ENCODE assay signal across 8 cellular contexts in genomic region chr4:82866033-82866432, GRCh38. TPM values are rescaled to one million over a fixed set of nuclear protein-coding genes. Genes with fewer than 3 reads are reported as not detected.
DNase-seq lines count a peak whose midpoint lies in the region; ATAC-seq, FAIRE-seq and TF ChIP-seq lines count a peak whose summit lies in the region.
"Not testable (repeated sequence)": the region's sequence is repeated elsewhere in the genome, so short reads cannot be mapped to it uniquely, and the experiment has no call there.

No MANE protein-coding gene starts in this region.

- H3K27me3 Mint-ChIP-seq in activated CD4-positive, alpha-beta T cell treated with anti-CD3 and anti-CD28 coated beads, Interleukin-2, amount 10 ng/mL, durations not matched to agents 24 days and 14 days; activated naive CD8-positive, alpha-beta T cell treated with anti-CD3 and anti-CD28 coated beads, Interleukin-2, amount 10 ng/mL, durations not matched to agents 7 days and 5 days: not testable (repeated sequence)

- POLR2A ChIA-PET in HEK293 (lab: Yijun Ruan, JAX); endothelial cell of umbilical vein (lab: Charles Lee): not testable (repeated sequence)
- POLR2A ChIA-PET in PC-9 (lab: Charles Lee; ENCODE audit: unreplicated experiment): interaction anchor here (0.6 to 1.1 kb wide), 4 partner anchors 35 to 279 kb away, joined by 3 to 8 read pairs (median 4); partner anchors contain the start of genes SCD5 and THAP9
- POLR2A ChIA-PET in activated naive CD8-positive, alpha-beta T cell treated with anti-CD3 and anti-CD28 coated beads, Interleukin-2, amount 10 ng/mL, durations not matched to agents 7 days and 5 days (lab: Charles Lee): interaction anchor here (0.6 to 1.5 kb wide), 6 partner anchors 17 to 154 kb away, joined by 3 to 7 read pairs (median 3); partner anchors contain the start of genes LIN54 and THAP9

- not testable (repeated sequence) for H3K27me3 ChIP-seq in PC-9 (ENCODE audit: insufficient read depth, low read depth); endothelial cell of umbilical vein (ENCODE audit: control insufficient read depth in 2 of 2, insufficient read depth in 2 of 2, low read length in 2 of 2); right lobe of liver

- not testable (repeated sequence) for H3K4me3 ChIP-seq in HEK293 (ENCODE audit: low read depth, low read length); PC-9; endothelial cell of umbilical vein (replicated peaks in 1 of 3; ENCODE audit: insufficient read depth in 1 of 3, low read depth in 1 of 3, low read length in 3 of 3); right lobe of liver; skin epidermis

- not testable (repeated sequence) for H3K9me1 ChIP-seq in endothelial cell of umbilical vein (replicated peaks; ENCODE audit: control insufficient read depth, extremely low read depth, insufficient read depth, low read length)

- not testable (repeated sequence) for H3K9me3 ChIP-seq in HEK293 (ENCODE audit: control insufficient read depth, insufficient read depth, low read depth, low read length); PC-9 (ENCODE audit: insufficient read depth, low read depth); endothelial cell of umbilical vein (replicated peaks; ENCODE audit: control insufficient read depth, insufficient read depth, low read length); right lobe of liver

- not testable (repeated sequence) for H3K79me2 ChIP-seq in PC-9 (ENCODE audit: low read depth)
- peaks cover 32% of the 10 kb centered on the region for H3K79me2 ChIP-seq in endothelial cell of umbilical vein (ENCODE audit: control insufficient read depth, insufficient read depth, low read length)

- not testable (repeated sequence) for H3K9me2 ChIP-seq in PC-9 (ENCODE audit: insufficient read depth)

- H4K20me1 ChIP-seq in PC-9 (ENCODE audit: insufficient read depth); endothelial cell of umbilical vein (replicated peaks; ENCODE audit: control insufficient read depth, extremely low read depth, insufficient read depth, low read length): not testable (repeated sequence)

- H3K36me3 ChIP-seq in HEK293 (ENCODE audit: control insufficient read depth in 2 of 2, insufficient read depth in 1 of 2, low read length in 2 of 2): peaks cover 43 to 80% of the 10 kb centered on the region in 2 experiments
- peaks cover 30% of the 10 kb centered on the region for H3K36me3 ChIP-seq in PC-9 (ENCODE audit: low read depth)
- peaks cover 24 to 43% of the 10 kb centered on the region in 2 experiments for H3K36me3 ChIP-seq in endothelial cell of umbilical vein (ENCODE audit: control insufficient read depth in 2 of 2, extremely low read depth in 1 of 2, insufficient read depth in 2 of 2, low read length in 2 of 2)
- H3K36me3 ChIP-seq in right lobe of liver: peaks cover 7 to 92% (median 56%) of the 10 kb centered on the region in 4 donors

- TF ChIP-seq POLR2A in endothelial cell of umbilical vein (IDR thresholded peaks at IDR 0.05; ENCODE audit: low read depth, low read length); right lobe of liver (IDR thresholded peaks at IDR 0.05): not testable (repeated sequence)

- intact Hi-C loops in PC-9 (cut with micrococcal nuclease; ENCODE audit: unreplicated experiment); activated CD4-positive, alpha-beta T cell treated with anti-CD3 and anti-CD28 coated beads, Interleukin-2, amount 10 ng/mL, durations not matched to agents 24 days and 14 days (cut with micrococcal nuclease); endothelial cell of umbilical vein (cut with micrococcal nuclease); right lobe of liver (cut with DNase I): not testable (repeated sequence)

- H2AFZ ChIP-seq in PC-9; endothelial cell of umbilical vein (ENCODE audit: low read depth, low read length): not testable (repeated sequence)

- not testable (repeated sequence) for H3K4me1 ChIP-seq in HEK293 (ENCODE audit: control insufficient read depth, insufficient read depth, low read length); PC-9 (replicated peaks; ENCODE audit: insufficient read depth); right lobe of liver
- H3K4me1 ChIP-seq in endothelial cell of umbilical vein (ENCODE audit: control insufficient read depth, extremely low read depth, insufficient read depth, low read length): peaks cover 20% of the 10 kb centered on the region

- FAIRE-seq in endothelial cell of umbilical vein (lab: Jason Lieb, UNC): not testable (repeated sequence)

- WGBS in right lobe of liver (ENCODE audit: insufficient coverage, low coverage, low lambda C conversion rate, missing lambda C conversion rate): 73% methylated on average over 3 of the region's 6 CpGs

- DNase-seq in A172 (ENCODE audit: low spot score) (peak; percentile 49), PC-9 (peak in 1 of 2 experiments; percentile 36)
- DNase-seq in activated CD4-positive, alpha-beta T cell treated with anti-CD3 and anti-CD28 coated beads, Interleukin-2, amount 10 ng/mL, durations not matched to agents 24 days and 14 days: peak; percentile 62
- not testable (repeated sequence) for DNase-seq in activated naive CD8-positive, alpha-beta T cell treated with anti-CD3 and anti-CD28 coated beads, Interleukin-2, amount 10 ng/mL, durations not matched to agents 7 days and 5 days; endothelial cell of umbilical vein (ENCODE audit: low read depth, low spot score); right lobe of liver

- not testable (repeated sequence) for H3K9ac ChIP-seq in endothelial cell of umbilical vein (replicated peaks; ENCODE audit: extremely low read depth, insufficient read depth, low read length)

- not testable (repeated sequence) for BruUV-seq in PC-9 (replicated peaks; lab: Mats Ljungman, UMichigan); endothelial cell of umbilical vein (replicated peaks; lab: Mats Ljungman, UMichigan)

- H3K9me3 Mint-ChIP-seq in activated CD4-positive, alpha-beta T cell treated with anti-CD3 and anti-CD28 coated beads, Interleukin-2, amount 10 ng/mL, durations not matched to agents 24 days and 14 days; activated naive CD8-positive, alpha-beta T cell treated with anti-CD3 and anti-CD28 coated beads, Interleukin-2, amount 10 ng/mL, durations not matched to agents 7 days and 5 days: not testable (repeated sequence)

- TF ChIP-seq CTCF in HEK293 (tag by site-specific recombination; IDR thresholded peaks at IDR 0.05); PC-9 (conservative IDR thresholded peaks at IDR 0.05); endothelial cell of umbilical vein (IDR thresholded peaks at IDR 0.05; ENCODE audit: extremely low read depth in 1 of 2, insufficient read depth in 1 of 2, low read depth in 1 of 2, low read length in 2 of 2); right lobe of liver (IDR thresholded peaks at IDR 0.05): not testable (repeated sequence)

- not testable (repeated sequence) for H3K27ac ChIP-seq in HEK293 (ENCODE audit: extremely low read depth, low read depth, low read length)
- H3K27ac ChIP-seq in PC-9 (peak overlapping the region; percentile 81), endothelial cell of umbilical vein (ENCODE audit: insufficient read depth, low read depth, low read length) (peak overlapping the region; percentile 51), right lobe of liver (peak overlapping the region; percentile 2 to 49 (median 35)), skin epidermis (peak overlapping the region in 14 of 21 experiments; percentile 8 to 73 (median 48))

- CTCF ChIA-PET in HEK293 (lab: Yijun Ruan, JAX) (interaction anchor here (0.6 to 0.7 kb wide), 2 partner anchors 64 to 87 kb away, joined by 4 to 5 read pairs; no protein-coding TSS in a partner anchor), PC-9 (lab: Charles Lee) (interaction anchor here (0.6 kb wide), 2 partner anchors 20 to 208 kb away, joined by 4 to 6 read pairs; no protein-coding TSS in a partner anchor), endothelial cell of umbilical vein (lab: Charles Lee) (interaction anchor here (0.7 to 1.7 kb wide), 8 partner anchors 10 to 417 kb away, joined by 3 to 11 read pairs (median 4); partner anchors contain the start of gene COPS4)

- H3K4me3 Mint-ChIP-seq in activated CD4-positive, alpha-beta T cell treated with anti-CD3 and anti-CD28 coated beads, Interleukin-2, amount 10 ng/mL, durations not matched to agents 24 days and 14 days: peak overlapping the region; percentile 39
- peak overlapping the region; percentile 50 for H3K4me3 Mint-ChIP-seq in activated naive CD8-positive, alpha-beta T cell treated with anti-CD3 and anti-CD28 coated beads, Interleukin-2, amount 10 ng/mL, durations not matched to agents 7 days and 5 days

- dilution Hi-C loops in endothelial cell of umbilical vein (cut with MboI; ENCODE audit: extremely low pct_ligation_motif_present, low sequenced_read_pairs): not testable (repeated sequence)

- H3K27ac Mint-ChIP-seq in activated CD4-positive, alpha-beta T cell treated with anti-CD3 and anti-CD28 coated beads, Interleukin-2, amount 10 ng/mL, durations not matched to agents 24 days and 14 days: peak overlapping the region; percentile 87
- H3K27ac Mint-ChIP-seq in activated naive CD8-positive, alpha-beta T cell treated with anti-CD3 and anti-CD28 coated beads, Interleukin-2, amount 10 ng/mL, durations not matched to agents 7 days and 5 days: peak overlapping the region; percentile 81

- not testable (repeated sequence) for H3K4me2 ChIP-seq in PC-9
- peak overlapping the region; percentile 47 for H3K4me2 ChIP-seq in endothelial cell of umbilical vein (ENCODE audit: insufficient read depth, low read length)

- peaks cover 72% of the 10 kb centered on the region for H3K36me3 Mint-ChIP-seq in activated CD4-positive, alpha-beta T cell treated with anti-CD3 and anti-CD28 coated beads, Interleukin-2, amount 10 ng/mL, durations not matched to agents 24 days and 14 days (ENCODE audit: low read depth)
- peaks cover 60% of the 10 kb centered on the region for H3K36me3 Mint-ChIP-seq in activated naive CD8-positive, alpha-beta T cell treated with anti-CD3 and anti-CD28 coated beads, Interleukin-2, amount 10 ng/mL, durations not matched to agents 7 days and 5 days

- H3K4me1 Mint-ChIP-seq in activated CD4-positive, alpha-beta T cell treated with anti-CD3 and anti-CD28 coated beads, Interleukin-2, amount 10 ng/mL, durations not matched to agents 24 days and 14 days: peaks cover 34% of the 10 kb centered on the region
- H3K4me1 Mint-ChIP-seq in activated naive CD8-positive, alpha-beta T cell treated with anti-CD3 and anti-CD28 coated beads, Interleukin-2, amount 10 ng/mL, durations not matched to agents 7 days and 5 days: peaks cover 24% of the 10 kb centered on the region

- H3F3A ChIP-seq in PC-9 (ENCODE audit: insufficient read depth, low read depth): not testable (repeated sequence)

- not testable (repeated sequence) for ATAC-seq in activated naive CD8-positive, alpha-beta T cell treated with anti-CD3 and anti-CD28 coated beads, Interleukin-2, amount 10 ng/mL, durations not matched to agents 7 days and 5 days (ENCODE audit: low read depth)
- peak in 1 of 4 donors; percentile 55 for ATAC-seq in right lobe of liver

RNA-seq across cellular contexts. Expression of gene SEC31A, which starts 24.9 kb away (rescaled TPM):
- total RNA-seq in A172 (2014; rRNA removed; shearing (Covaris generic)): 146 and 150 TPM in 2 replicates
- total RNA-seq in PC-9 (2021) (69.0 and 95.5 TPM in 2 replicates), endothelial cell of umbilical vein (290 and 301 TPM in 2 replicates), right lobe of liver (100 to 1,000 TPM; 117 to 161 (median 128) TPM)
- 122 and 125 TPM in 2 replicates for total RNA-seq in activated CD4-positive, alpha-beta T cell treated with anti-CD3 and anti-CD28 coated beads, Interleukin-2, amount 10 ng/mL, durations not matched to agents 24 days and 14 days
- total RNA-seq in activated naive CD8-positive, alpha-beta T cell treated with anti-CD3 and anti-CD28 coated beads, Interleukin-2, amount 10 ng/mL, durations not matched to agents 7 days and 5 days: 100 to 1,000 TPM; 118 to 122 TPM
- 226 and 252 TPM in 2 replicates for polyA plus RNA-seq in endothelial cell of umbilical vein
- polyA plus RNA-seq in endothelial cell of umbilical vein (2011; cell fraction: cytosol; rRNA removed): 204 and 233 TPM in 2 replicates
- 345 and 361 TPM in 2 replicates for polyA plus RNA-seq in endothelial cell of umbilical vein (2011; cell fraction: nucleus; rRNA removed)
- polyA plus RNA-seq in endothelial cell of umbilical vein (2012): 189 and 212 TPM in 2 replicates
- polyA minus RNA-seq in endothelial cell of umbilical vein: 442 and 462 TPM in 2 replicates
- polyA minus RNA-seq in endothelial cell of umbilical vein (2011; cell fraction: cytosol; rRNA and poly(A)+ RNA removed): 42.4 TPM
- polyA minus RNA-seq in endothelial cell of umbilical vein (2011; cell fraction: nucleus; rRNA and poly(A)+ RNA removed): 432 and 549 TPM in 2 replicates

RNA-seq across cellular contexts. Expression of gene THAP9, which starts 34.5 kb away (rescaled TPM):
- 2.9 and 4.6 TPM in 2 replicates for total RNA-seq in A172 (2014; rRNA removed; shearing (Covaris generic))
- total RNA-seq in PC-9 (2021) (3.4 and 3.5 TPM in 2 replicates), endothelial cell of umbilical vein (1.7 and 3.2 TPM in 2 replicates), right lobe of liver (1 to 10 TPM in 5 of 6 experiments, under 1 TPM in 1; 0.92 to 3.8 (median 3.0) TPM)
- total RNA-seq in activated CD4-positive, alpha-beta T cell treated with anti-CD3 and anti-CD28 coated beads, Interleukin-2, amount 10 ng/mL, durations not matched to agents 24 days and 14 days: 1.7 and 3.7 TPM in 2 replicates
- 1 to 10 TPM; 4.0 to 4.7 TPM for total RNA-seq in activated naive CD8-positive, alpha-beta T cell treated with anti-CD3 and anti-CD28 coated beads, Interleukin-2, amount 10 ng/mL, durations not matched to agents 7 days and 5 days
- polyA plus RNA-seq in endothelial cell of umbilical vein: 0.86 and 0.99 TPM in 2 replicates
- polyA plus RNA-seq in endothelial cell of umbilical vein (2011; cell fraction: cytosol; rRNA removed): 1.3 and 1.6 TPM in 2 replicates
- polyA plus RNA-seq in endothelial cell of umbilical vein (2011; cell fraction: nucleus; rRNA removed): 2.2 and 2.8 TPM in 2 replicates
- polyA plus RNA-seq in endothelial cell of umbilical vein (2012): 1.7 TPM in 2 replicates
- polyA minus RNA-seq in endothelial cell of umbilical vein: 1.5 and 2.6 TPM in 2 replicates
- polyA minus RNA-seq in endothelial cell of umbilical vein (2011; cell fraction: cytosol; rRNA and poly(A)+ RNA removed): 4.3 TPM
- 4.3 and 5.3 TPM in 2 replicates for polyA minus RNA-seq in endothelial cell of umbilical vein (2011; cell fraction: nucleus; rRNA and poly(A)+ RNA removed)
